In the genomic region with DNA sequence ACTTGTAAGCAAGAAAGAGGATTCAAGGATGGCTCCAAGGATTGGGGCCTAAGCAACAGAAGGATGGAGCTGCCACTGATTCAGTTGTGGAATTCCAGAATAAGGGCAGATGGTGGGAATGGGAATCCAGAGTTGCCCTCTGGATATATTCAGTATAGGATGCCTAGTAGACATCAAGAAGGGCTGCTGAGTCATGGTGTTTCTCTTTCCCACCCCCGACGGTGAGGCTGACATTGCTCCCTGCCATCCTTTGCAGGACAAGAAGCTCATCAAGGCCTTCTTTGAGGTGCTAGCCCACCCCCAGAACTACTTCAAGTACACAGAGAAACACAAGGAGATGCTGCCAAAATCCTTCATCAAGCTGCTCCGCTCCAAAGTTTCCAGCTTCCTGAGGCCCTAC, we compare ENCODE assay signal across 2 cellular contexts.
TF ChIP-seq lines count a peak whose summit lies in the region.

No MANE protein-coding gene starts in this region.

TF ChIP-seq in SK-N-SH treated with all-trans-retinoic acid at 6 μM for 48 hours, 23 proteins besides CTCF, POLR2A, EP300 and RAD21 (continued from another document):
- TF ChIP-seq, protein P1, sequence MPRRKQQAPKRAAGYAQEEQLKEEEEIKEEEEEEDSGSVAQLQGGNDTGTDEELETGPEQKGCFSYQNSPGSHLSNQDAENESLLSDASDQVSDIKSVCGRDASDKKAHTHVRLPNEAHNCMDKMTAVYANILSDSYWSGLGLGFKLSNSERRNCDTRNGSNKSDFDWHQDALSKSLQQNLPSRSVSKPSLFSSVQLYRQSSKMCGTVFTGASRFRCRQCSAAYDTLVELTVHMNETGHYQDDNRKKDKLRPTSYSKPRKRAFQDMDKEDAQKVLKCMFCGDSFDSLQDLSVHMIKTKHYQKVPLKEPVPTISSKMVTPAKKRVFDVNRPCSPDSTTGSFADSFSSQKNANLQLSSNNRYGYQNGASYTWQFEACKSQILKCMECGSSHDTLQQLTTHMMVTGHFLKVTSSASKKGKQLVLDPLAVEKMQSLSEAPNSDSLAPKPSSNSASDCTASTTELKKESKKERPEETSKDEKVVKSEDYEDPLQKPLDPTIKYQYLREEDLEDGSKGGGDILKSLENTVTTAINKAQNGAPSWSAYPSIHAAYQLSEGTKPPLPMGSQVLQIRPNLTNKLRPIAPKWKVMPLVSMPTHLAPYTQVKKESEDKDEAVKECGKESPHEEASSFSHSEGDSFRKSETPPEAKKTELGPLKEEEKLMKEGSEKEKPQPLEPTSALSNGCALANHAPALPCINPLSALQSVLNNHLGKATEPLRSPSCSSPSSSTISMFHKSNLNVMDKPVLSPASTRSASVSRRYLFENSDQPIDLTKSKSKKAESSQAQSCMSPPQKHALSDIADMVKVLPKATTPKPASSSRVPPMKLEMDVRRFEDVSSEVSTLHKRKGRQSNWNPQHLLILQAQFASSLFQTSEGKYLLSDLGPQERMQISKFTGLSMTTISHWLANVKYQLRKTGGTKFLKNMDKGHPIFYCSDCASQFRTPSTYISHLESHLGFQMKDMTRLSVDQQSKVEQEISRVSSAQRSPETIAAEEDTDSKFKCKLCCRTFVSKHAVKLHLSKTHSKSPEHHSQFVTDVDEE (CRISPR knock-in tag; IDR thresholded peaks at IDR 0.05) = no peak
- no peak for TF ChIP-seq ESRRG (CRISPR knock-in tag; IDR thresholded peaks at IDR 0.05)
- TF ChIP-seq TCF4 (CRISPR knock-in tag; IDR thresholded peaks at IDR 0.05; ENCODE audit: borderline replicate concordance) = no peak
- no peak for TF ChIP-seq SNAI2 (CRISPR knock-in tag; IDR thresholded peaks at IDR 0.05)
- no peak for TF ChIP-seq ZNF70 (CRISPR knock-in tag; IDR thresholded peaks at IDR 0.05)
- TF ChIP-seq CSDC2 (CRISPR knock-in tag; IDR thresholded peaks at IDR 0.05) = no peak
- TF ChIP-seq, protein P2, sequence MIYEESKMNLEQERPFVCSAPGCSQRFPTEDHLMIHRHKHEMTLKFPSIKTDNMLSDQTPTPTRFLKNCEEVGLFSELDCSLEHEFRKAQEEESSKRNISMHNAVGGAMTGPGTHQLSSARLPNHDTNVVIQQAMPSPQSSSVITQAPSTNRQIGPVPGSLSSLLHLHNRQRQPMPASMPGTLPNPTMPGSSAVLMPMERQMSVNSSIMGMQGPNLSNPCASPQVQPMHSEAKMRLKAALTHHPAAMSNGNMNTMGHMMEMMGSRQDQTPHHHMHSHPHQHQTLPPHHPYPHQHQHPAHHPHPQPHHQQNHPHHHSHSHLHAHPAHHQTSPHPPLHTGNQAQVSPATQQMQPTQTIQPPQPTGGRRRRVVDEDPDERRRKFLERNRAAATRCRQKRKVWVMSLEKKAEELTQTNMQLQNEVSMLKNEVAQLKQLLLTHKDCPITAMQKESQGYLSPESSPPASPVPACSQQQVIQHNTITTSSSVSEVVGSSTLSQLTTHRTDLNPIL (CRISPR knock-in tag; IDR thresholded peaks at IDR 0.05; ENCODE audit: low read depth) = no peak
- no peak for TF ChIP-seq RARB (CRISPR knock-in tag; IDR thresholded peaks at IDR 0.05)
- no peak for TF ChIP-seq ZNF8 (CRISPR knock-in tag; IDR thresholded peaks at IDR 0.05)
- no peak for TF ChIP-seq ZFP3 (CRISPR knock-in tag; IDR thresholded peaks at IDR 0.05)
- TF ChIP-seq, protein P3, sequence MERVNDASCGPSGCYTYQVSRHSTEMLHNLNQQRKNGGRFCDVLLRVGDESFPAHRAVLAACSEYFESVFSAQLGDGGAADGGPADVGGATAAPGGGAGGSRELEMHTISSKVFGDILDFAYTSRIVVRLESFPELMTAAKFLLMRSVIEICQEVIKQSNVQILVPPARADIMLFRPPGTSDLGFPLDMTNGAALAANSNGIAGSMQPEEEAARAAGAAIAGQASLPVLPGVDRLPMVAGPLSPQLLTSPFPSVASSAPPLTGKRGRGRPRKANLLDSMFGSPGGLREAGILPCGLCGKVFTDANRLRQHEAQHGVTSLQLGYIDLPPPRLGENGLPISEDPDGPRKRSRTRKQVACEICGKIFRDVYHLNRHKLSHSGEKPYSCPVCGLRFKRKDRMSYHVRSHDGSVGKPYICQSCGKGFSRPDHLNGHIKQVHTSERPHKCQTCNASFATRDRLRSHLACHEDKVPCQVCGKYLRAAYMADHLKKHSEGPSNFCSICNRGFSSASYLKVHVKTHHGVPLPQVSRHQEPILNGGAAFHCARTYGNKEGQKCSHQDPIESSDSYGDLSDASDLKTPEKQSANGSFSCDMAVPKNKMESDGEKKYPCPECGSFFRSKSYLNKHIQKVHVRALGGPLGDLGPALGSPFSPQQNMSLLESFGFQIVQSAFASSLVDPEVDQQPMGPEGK (CRISPR knock-in tag; IDR thresholded peaks at IDR 0.05; ENCODE audit: borderline replicate concordance) = no peak
- no peak for TF ChIP-seq BACH2 (CRISPR knock-in tag; IDR thresholded peaks at IDR 0.05; ENCODE audit: borderline replicate concordance)
- TF ChIP-seq ISL1 (CRISPR knock-in tag; IDR thresholded peaks at IDR 0.05) = no peak
- TF ChIP-seq ARNTL (CRISPR knock-in tag; IDR thresholded peaks at IDR 0.05; ENCODE audit: borderline replicate concordance, low read depth) = no peak
- no peak for TF ChIP-seq ZFP30 (CRISPR knock-in tag; IDR thresholded peaks at IDR 0.05)
- no peak for TF ChIP-seq OSR1 (CRISPR knock-in tag; IDR thresholded peaks at IDR 0.05)

TF ChIP-seq in SK-N-SH, 30 proteins besides CTCF, POLR2A, EP300 and RAD21 (continued from another document):
- TF ChIP-seq, protein P4, sequence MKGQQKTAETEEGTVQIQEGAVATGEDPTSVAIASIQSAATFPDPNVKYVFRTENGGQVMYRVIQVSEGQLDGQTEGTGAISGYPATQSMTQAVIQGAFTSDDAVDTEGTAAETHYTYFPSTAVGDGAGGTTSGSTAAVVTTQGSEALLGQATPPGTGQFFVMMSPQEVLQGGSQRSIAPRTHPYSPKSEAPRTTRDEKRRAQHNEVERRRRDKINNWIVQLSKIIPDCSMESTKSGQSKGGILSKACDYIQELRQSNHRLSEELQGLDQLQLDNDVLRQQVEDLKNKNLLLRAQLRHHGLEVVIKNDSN (IDR thresholded peaks at IDR 0.05; ENCODE audit: borderline replicate concordance, low read depth) = no peak
- TF ChIP-seq NRF1 (IDR thresholded peaks at IDR 0.05; ENCODE audit: low read depth, low read length) (no peak), FOXJ3 (CRISPR knock-in tag; IDR thresholded peaks at IDR 0.05) (no peak), YY1 (IDR thresholded peaks at IDR 0.05; ENCODE audit: low read depth) (no peak), POLR2AphosphoS5 (IDR thresholded peaks at IDR 0.05; ENCODE audit: low read depth, low read length) (no peak), JUND (IDR thresholded peaks at IDR 0.05) (no peak), CHD2 (IDR thresholded peaks at IDR 0.05; ENCODE audit: low read length, partially characterized antibody) (no peak), TCF12 (IDR thresholded peaks at IDR 0.05) (no peak)
- TF ChIP-seq, protein P5, sequence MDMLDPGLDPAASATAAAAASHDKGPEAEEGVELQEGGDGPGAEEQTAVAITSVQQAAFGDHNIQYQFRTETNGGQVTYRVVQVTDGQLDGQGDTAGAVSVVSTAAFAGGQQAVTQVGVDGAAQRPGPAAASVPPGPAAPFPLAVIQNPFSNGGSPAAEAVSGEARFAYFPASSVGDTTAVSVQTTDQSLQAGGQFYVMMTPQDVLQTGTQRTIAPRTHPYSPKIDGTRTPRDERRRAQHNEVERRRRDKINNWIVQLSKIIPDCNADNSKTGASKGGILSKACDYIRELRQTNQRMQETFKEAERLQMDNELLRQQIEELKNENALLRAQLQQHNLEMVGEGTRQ (IDR thresholded peaks at IDR 0.05; ENCODE audit: borderline replicate concordance, low read depth, low read length) = no peak
- TF ChIP-seq, protein P6, sequence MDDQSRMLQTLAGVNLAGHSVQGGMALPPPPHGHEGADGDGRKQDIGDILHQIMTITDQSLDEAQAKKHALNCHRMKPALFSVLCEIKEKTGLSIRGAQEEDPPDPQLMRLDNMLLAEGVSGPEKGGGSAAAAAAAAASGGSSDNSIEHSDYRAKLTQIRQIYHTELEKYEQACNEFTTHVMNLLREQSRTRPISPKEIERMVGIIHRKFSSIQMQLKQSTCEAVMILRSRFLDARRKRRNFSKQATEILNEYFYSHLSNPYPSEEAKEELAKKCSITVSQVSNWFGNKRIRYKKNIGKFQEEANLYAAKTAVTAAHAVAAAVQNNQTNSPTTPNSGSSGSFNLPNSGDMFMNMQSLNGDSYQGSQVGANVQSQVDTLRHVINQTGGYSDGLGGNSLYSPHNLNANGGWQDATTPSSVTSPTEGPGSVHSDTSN (IDR thresholded peaks at IDR 0.05) = no peak
